ENCODE assay signal across 8 cellular contexts in the genomic region with DNA sequence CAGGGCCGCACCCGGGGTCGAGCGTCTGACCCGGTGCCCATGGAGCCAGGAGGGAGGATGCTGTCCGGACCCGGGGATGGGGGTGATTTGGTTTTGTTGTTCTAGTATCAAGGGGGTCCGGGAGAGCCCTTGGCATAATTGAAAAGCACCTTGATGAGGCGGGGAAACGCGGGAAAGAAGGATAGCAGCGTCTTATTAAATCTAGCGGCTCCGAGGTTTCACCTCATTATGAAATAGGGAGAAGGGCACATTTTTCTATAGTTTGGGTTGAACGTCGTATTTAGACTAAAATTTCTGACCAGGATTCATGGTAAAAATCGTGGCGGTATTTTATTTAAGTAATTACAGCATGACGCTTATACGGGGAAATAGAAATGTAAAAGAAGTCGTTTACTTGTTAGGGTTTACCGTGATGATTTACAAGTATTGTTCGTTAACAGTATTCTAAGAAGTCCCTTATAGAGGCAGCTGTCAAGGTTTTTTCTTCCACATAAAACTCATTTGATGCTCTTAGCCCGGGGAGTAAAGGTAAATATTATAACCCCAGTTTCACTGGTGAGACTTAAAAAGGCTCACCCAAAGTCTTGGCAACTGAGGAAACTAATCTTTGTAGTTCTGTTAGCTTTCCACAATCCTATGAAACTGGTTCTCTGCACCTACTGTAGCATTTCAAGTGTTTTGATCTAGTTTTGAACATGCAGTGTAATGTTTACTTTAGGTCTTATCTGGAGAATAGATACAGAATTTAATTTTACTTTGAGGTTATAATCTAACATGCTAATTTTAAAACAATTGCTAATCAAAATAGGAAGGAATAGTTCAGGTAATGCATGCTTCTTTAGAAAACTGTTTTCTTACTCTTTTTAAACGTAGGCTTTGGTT. TPM values are rescaled to one million over a fixed set of nuclear protein-coding genes. Genes with fewer than 3 reads are reported as not detected.
DNase-seq lines count a peak whose midpoint lies in the region; ATAC-seq and TF ChIP-seq lines count a peak whose summit lies in the region.

No MANE protein-coding gene starts in this region.

- H3K36me3 ChIP-seq in heart left ventricle = no peaks in the 10 kb centered on the region

- no peaks in the 10 kb centered on the region for H3K9me3 Mint-ChIP-seq in activated T-helper 17 cell treated with anti-CD3 and anti-CD28 coated beads, Interleukin-2, amount 50 U/mL, for 72 hours
- no peaks in the 10 kb centered on the region for H3K9me3 Mint-ChIP-seq in immature natural killer cell

- no peaks in the 10 kb centered on the region for H3K27me3 ChIP-seq in heart left ventricle

- H3K4me1 Mint-ChIP-seq in activated T-helper 17 cell treated with anti-CD3 and anti-CD28 coated beads, Interleukin-2, amount 50 U/mL, for 72 hours = peaks cover 14% of the 10 kb centered on the region
- H3K4me1 Mint-ChIP-seq in immature natural killer cell = peaks cover 49 to 50% of the 10 kb centered on the region in 2 donors

- H3K36me3 Mint-ChIP-seq in activated T-helper 17 cell treated with anti-CD3 and anti-CD28 coated beads, Interleukin-2, amount 50 U/mL, for 72 hours (ENCODE audit: low read depth) = peaks cover 52% of the 10 kb centered on the region
- H3K36me3 Mint-ChIP-seq in immature natural killer cell = no peaks in the 10 kb centered on the region

- H3K4me3 Mint-ChIP-seq in activated T-helper 17 cell treated with anti-CD3 and anti-CD28 coated beads, Interleukin-2, amount 50 U/mL, for 72 hours = peak overlapping the region; percentile 90
- peak overlapping the region; percentile 84 to 99 (median 98) for H3K4me3 Mint-ChIP-seq in immature natural killer cell

- H3K27ac Mint-ChIP-seq in activated T-helper 17 cell treated with anti-CD3 and anti-CD28 coated beads, Interleukin-2, amount 50 U/mL, for 72 hours = peak overlapping the region; percentile 88
- H3K27ac Mint-ChIP-seq in immature natural killer cell = peak overlapping the region; percentile 89 to 99 (median 98)

- WGBS in heart left ventricle, 4 donors = 0% methylated on average over 25 of the region's 25 CpGs

- no peak for DNase-seq in heart left ventricle
- no peak for DNase-seq in cardiac septum (ENCODE audit: low spot score)
- DNase-seq in immature natural killer cell = no peak
- peak; percentile 64 for DNase-seq in superior temporal gyrus (ENCODE audit: extremely low spot score)
- DNase-seq in OCI-M2 (lab: John Stamatoyannopoulos, UW; ENCODE audit: unreplicated experiment) = no peak

- H3K27ac ChIP-seq in heart left ventricle = peak overlapping the region; percentile 90 to 99 (median 96)

- TF ChIP-seq CTCF in heart left ventricle (IDR thresholded peaks at IDR 0.05) = no peak

- no peaks in the 10 kb centered on the region for H3K9me3 ChIP-seq in heart left ventricle

- intact Hi-C loops in heart left ventricle (cut with DNase I) = no loop called here
- intact Hi-C loops in cardiac septum (cut with DNase I) = no loop called here

- H3K4me3 ChIP-seq in heart left ventricle = peak overlapping the region; percentile 62 to 99 (median 78)

- ATAC-seq in heart left ventricle (no peak), HG03139 (IDR thresholded peaks at IDR 0.05; ENCODE audit: unreplicated experiment) (no peak), GM21737 (IDR thresholded peaks at IDR 0.05; ENCODE audit: unreplicated experiment) (no peak)
- no peak for ATAC-seq in activated T-helper 17 cell treated with anti-CD3 and anti-CD28 coated beads, Interleukin-2, amount 50 U/mL, for 72 hours (replicated peaks)

- H3K4me1 ChIP-seq in heart left ventricle = peaks cover 8 to 52% (median 41%) of the 10 kb centered on the region in 12 donors

- H3K27me3 Mint-ChIP-seq in activated T-helper 17 cell treated with anti-CD3 and anti-CD28 coated beads, Interleukin-2, amount 50 U/mL, for 72 hours = no peaks in the 10 kb centered on the region
- peaks cover 12 to 14% (median 12%) of the 10 kb centered on the region in 3 donors for H3K27me3 Mint-ChIP-seq in immature natural killer cell (ENCODE audit: low read depth in 3 of 3)

- no peak for TF ChIP-seq POLR2A in heart left ventricle (IDR thresholded peaks at IDR 0.05)

RNA-seq across cellular contexts. Expression of a gene that starts 0.8 kb away (rescaled TPM):
- total RNA-seq in heart left ventricle (10 to 100 TPM; 16.5 to 55.5 (median 52.1) TPM), cardiac septum (78.5 TPM)
- polyA plus RNA-seq in heart left ventricle (10 to 100 TPM; 33.4 to 89.0 TPM), immature natural killer cell (10 to 100 TPM; 29.2 to 77.8 (median 30.0) TPM)
- 100 to 1,000 TPM; 113 to 142 TPM for total RNA-seq in activated T-helper 17 cell treated with anti-CD3 and anti-CD28 coated beads, Interleukin-2, amount 50 U/mL, for 72 hours

RNA-seq across cellular contexts. Expression of a gene that starts 12.5 kb away (rescaled TPM):
- total RNA-seq in heart left ventricle (10 to 100 TPM; 38.8 to 55.4 (median 47.2) TPM), cardiac septum (47.6 TPM)
- polyA plus RNA-seq in heart left ventricle (10 to 100 TPM; 22.2 to 48.2 TPM), immature natural killer cell (1 to 10 TPM; 2.3 to 6.8 (median 4.0) TPM)
- total RNA-seq in activated T-helper 17 cell treated with anti-CD3 and anti-CD28 coated beads, Interleukin-2, amount 50 U/mL, for 72 hours = 10 to 100 TPM; 13.0 to 29.9 TPM

RNA-seq across cellular contexts. Expression of a gene that starts 47.2 kb away (rescaled TPM):
- total RNA-seq in heart left ventricle (not detected), cardiac septum (not detected)
- polyA plus RNA-seq in heart left ventricle (not detected), immature natural killer cell (not detected)
- not detected for total RNA-seq in activated T-helper 17 cell treated with anti-CD3 and anti-CD28 coated beads, Interleukin-2, amount 50 U/mL, for 72 hours
